In genomic region chr22:31080848-31081649, GRCh38 we compare ENCODE assay signal across 8 cellular contexts. TPM values are rescaled to one million over a fixed set of nuclear protein-coding genes. Genes with fewer than 3 reads are reported as not detected.
A peak's percentile ranks its signal among the peaks of the same experiment; 100 is the strongest.
DNase-seq lines count a peak whose midpoint lies in the region; ATAC-seq, FAIRE-seq and TF ChIP-seq lines count a peak whose summit lies in the region.

TSS of gene SMTN (plus strand) at chr22:31081318. CDS start at chr22:31083259, 1,941 bp downstream.

- H3K9me3 ChIP-seq in SU-DHL-6 (ENCODE audit: insufficient read depth, low read length) (no peaks in the 10 kb centered on the region), pancreas (no peaks in the 10 kb centered on the region), tibial artery (no peaks in the 10 kb centered on the region)

- peak; percentile 68 for ATAC-seq in activated naive CD8-positive, alpha-beta T cell treated with anti-CD3 and anti-CD28 coated beads, Interleukin-2, amount 10 ng/mL, durations not matched to agents 7 days and 5 days (ENCODE audit: low read depth)
- peak; percentile 74 to 84 (median 79) for ATAC-seq in pancreas

- 0 to 2% methylated on average over 62 to 63 of the region's 63 CpGs for WGBS in pancreas, 2 donors

- no peaks in the 10 kb centered on the region for H3K9me2 ChIP-seq in SU-DHL-6 (replicated peaks; ENCODE audit: insufficient read depth, low read length)

- H3K36me3 ChIP-seq in SU-DHL-6 (ENCODE audit: low read length) (no peaks in the 10 kb centered on the region), pancreas (no peaks in the 10 kb centered on the region), tibial artery (peaks cover 23 to 29% (median 24%) of the 10 kb centered on the region in 3 donors)

- H4K20me1 ChIP-seq in SU-DHL-6 (ENCODE audit: low read depth, low read length), result no peaks in the 10 kb centered on the region

- intact Hi-C loops in head of caudate nucleus (cut with DNase I) (loop anchor here (5.0 kb wide), 1 partner anchor 114 kb away; the partner anchor contains the start of genes MORC2 and TUG1), pancreas (cut with DNase I) (no loop called here), tibial artery (cut with DNase I; ENCODE audit: low total_unique reads) (loop anchor here (5.0 kb wide), 1 partner anchor 44 kb away; no protein-coding TSS in a partner anchor)

- H2AFZ ChIP-seq in SU-DHL-6 (ENCODE audit: low read depth, low read length, severe bottlenecking), result peak within 1 kb of the TSS; percentile 86

- no peaks in the 10 kb centered on the region for H3K79me2 ChIP-seq in SU-DHL-6 (ENCODE audit: insufficient read depth, low read length)

- CTCF ChIA-PET in HEK293T (lab: Yijun Ruan, JAX), result interaction anchor here (1.4 kb wide), 1 partner anchor 27 kb away, joined by 18 read pairs; the partner anchor contains the start of gene SELENOM

- H3K27me3 ChIP-seq in SU-DHL-6 (ENCODE audit: low read length) (no peaks in the 10 kb centered on the region), pancreas (no peaks in the 10 kb centered on the region), tibial artery (no peaks in the 10 kb centered on the region)

- H3K9ac ChIP-seq in SU-DHL-6 (ENCODE audit: low read length), result peak within 1 kb of the TSS; percentile 78

- H3K36me3 Mint-ChIP-seq in activated naive CD8-positive, alpha-beta T cell treated with anti-CD3 and anti-CD28 coated beads, Interleukin-2, amount 10 ng/mL, durations not matched to agents 7 days and 5 days, result no peaks in the 10 kb centered on the region

- FAIRE-seq in pancreas (lab: Jason Lieb, UNC), result no peak

- H3K4me3 Mint-ChIP-seq in activated naive CD8-positive, alpha-beta T cell treated with anti-CD3 and anti-CD28 coated beads, Interleukin-2, amount 10 ng/mL, durations not matched to agents 7 days and 5 days, result peak within 1 kb of the TSS; percentile 91

- no peaks in the 10 kb centered on the region for H3K27me3 Mint-ChIP-seq in activated naive CD8-positive, alpha-beta T cell treated with anti-CD3 and anti-CD28 coated beads, Interleukin-2, amount 10 ng/mL, durations not matched to agents 7 days and 5 days

- H3K4me1 Mint-ChIP-seq in activated naive CD8-positive, alpha-beta T cell treated with anti-CD3 and anti-CD28 coated beads, Interleukin-2, amount 10 ng/mL, durations not matched to agents 7 days and 5 days, result peaks cover 31% of the 10 kb centered on the region

- H3K4me1 ChIP-seq in pancreas, result peaks cover 17 to 43% (median 38%) of the 10 kb centered on the region in 3 donors
- H3K4me1 ChIP-seq in tibial artery, result peaks cover 0 to 53% (median 37%) of the 10 kb centered on the region in 4 donors

- POLR2A ChIA-PET in HEK293T (lab: Yijun Ruan, JAX), result interaction anchor here (0.5 to 5.1 kb wide), 18 partner anchors 11 to 1344 kb away, joined by 3 to 47 read pairs (median 5); partner anchors contain the start of genes MORC2, PATZ1, RNF185 and TUG1
- POLR2A ChIA-PET in activated naive CD8-positive, alpha-beta T cell treated with anti-CD3 and anti-CD28 coated beads, Interleukin-2, amount 10 ng/mL, durations not matched to agents 7 days and 5 days (lab: Charles Lee), result interaction anchor here (0.6 to 8.3 kb wide), 6 partner anchors 13 to 139 kb away, joined by 3 to 62 read pairs (median 4); partner anchors contain the start of genes MORC2, SELENOM and TUG1

- no peak for TF ChIP-seq CTCF in SU-DHL-6 (IDR thresholded peaks at IDR 0.05; ENCODE audit: insufficient read depth, low read length, poor library complexity, severe bottlenecking)
- no peak for TF ChIP-seq CTCF in pancreas (IDR thresholded peaks at IDR 0.05)
- no peak for TF ChIP-seq CTCF in tibial artery (IDR thresholded peaks at IDR 0.05)

- H3K27ac Mint-ChIP-seq in activated naive CD8-positive, alpha-beta T cell treated with anti-CD3 and anti-CD28 coated beads, Interleukin-2, amount 10 ng/mL, durations not matched to agents 7 days and 5 days, result peak within 1 kb of the TSS; percentile 85

- H3K27ac ChIP-seq in SU-DHL-6 (ENCODE audit: low read depth, low read length), result no peak within 1 kb of the TSS; the same call in 1 of the 2 replicates
- peak within 1 kb of the TSS; percentile 84 to 94 (median 86) for H3K27ac ChIP-seq in pancreas
- peak within 1 kb of the TSS; percentile 99 to 100 for H3K27ac ChIP-seq in tibial artery

- peak within 1 kb of the TSS; percentile 83 for H3K4me2 ChIP-seq in SU-DHL-6 (ENCODE audit: low read depth, low read length, poor library complexity, severe bottlenecking)

- DNase-seq in GM04504 (ENCODE audit: low read depth), result peak; percentile 82
- peak; percentile 99 for DNase-seq in HEK293T (ENCODE audit: extremely low spot score)
- DNase-seq in NAMALWA (ENCODE audit: low spot score), result peak; percentile 93
- peak; percentile 96 for DNase-seq in activated naive CD8-positive, alpha-beta T cell treated with anti-CD3 and anti-CD28 coated beads, Interleukin-2, amount 10 ng/mL, durations not matched to agents 7 days and 5 days
- peak; percentile 64 to 90 (median 83) for DNase-seq in head of caudate nucleus
- peak; percentile 94 to 97 (median 96) for DNase-seq in pancreas
- peak; percentile 90 to 96 for DNase-seq in tibial artery

- H3K9me3 Mint-ChIP-seq in activated naive CD8-positive, alpha-beta T cell treated with anti-CD3 and anti-CD28 coated beads, Interleukin-2, amount 10 ng/mL, durations not matched to agents 7 days and 5 days, result no peaks in the 10 kb centered on the region

- peak within 1 kb of the TSS; percentile 62 for H3K4me3 ChIP-seq in SU-DHL-6 (ENCODE audit: insufficient read depth, low read length, poor library complexity, severe bottlenecking)
- peak within 1 kb of the TSS; percentile 14 to 85 (median 64) for H3K4me3 ChIP-seq in pancreas
- peak within 1 kb of the TSS; percentile 90 to 92 for H3K4me3 ChIP-seq in tibial artery

- H3F3A ChIP-seq in SU-DHL-6 (ENCODE audit: insufficient read depth), result peaks cover 12% of the 10 kb centered on the region; the same call in 1 of the 2 replicates

TF ChIP-seq in HEK293T, 16 proteins besides CTCF, POLR2A, EP300 and RAD21:
- TF ChIP-seq PKNOX1 (IDR thresholded peaks at IDR 0.05), result peak; percentile 63
- no peak for TF ChIP-seq ARNT (IDR thresholded peaks at IDR 0.05)

RNA-seq across cellular contexts. Expression of gene SMTN, which starts in this region (rescaled TPM):
- 10 to 100 TPM; 39.9 to 45.8 TPM for total RNA-seq in activated naive CD8-positive, alpha-beta T cell treated with anti-CD3 and anti-CD28 coated beads, Interleukin-2, amount 10 ng/mL, durations not matched to agents 7 days and 5 days
- total RNA-seq in pancreas, result 10 to 100 TPM; 25.5 to 51.2 (median 37.7) TPM
- polyA plus RNA-seq in pancreas, result 10 to 100 TPM; 68.1 to 77.4 TPM

Comparison
In these comparisons a context has a peak if more than half of its experiments do, and no peak if none do; other contexts are left out.
1. intact Hi-C loops: an anchor here in head of caudate nucleus (5.0 kb wide) and tibial artery (5.0 kb wide); none called in pancreas.